Comparison of ENCODE assay signal across 1 cellular context in genomic region chr2:157929871-157930667, GRCh38.
TF ChIP-seq lines count a peak whose summit lies in the region.

No MANE protein-coding gene starts in this region.

TF ChIP-seq in K562, 482 proteins besides CTCF, POLR2A, EP300 and RAD21 (continued from another document and continues in another):
- TF ChIP-seq REST (CRISPR knock-in tag; IDR thresholded peaks at IDR 0.05; ENCODE audit: low read depth), result 0 out of 2 replicates have a peak, but pooled peaks have one; percentile 55
- TF ChIP-seq NCOA4 (IDR thresholded peaks at IDR 0.05; ENCODE audit: partially characterized antibody), result peak; percentile 88
- TF ChIP-seq TAF1 (IDR thresholded peaks at IDR 0.05; ENCODE audit: control insufficient read depth, extremely low read depth, insufficient read depth, low read length, severe bottlenecking), result peak; percentile 16
- TF ChIP-seq CREB1 (IDR thresholded peaks at IDR 0.05), result peak; percentile 87
- TF ChIP-seq CREB1 (CRISPR knock-in tag; IDR thresholded peaks at IDR 0.05), result peak; percentile 23; the same call in 1 of the 2 replicates
- peak; percentile 76 to 91 for TF ChIP-seq FOXK2 (conservative IDR thresholded peaks at IDR 0.05 in 1 of 2, IDR thresholded peaks at IDR 0.05 in 1 of 2; ENCODE audit: low read depth in 2 of 2)
- peak; percentile 63 for TF ChIP-seq GABPA (tag; conservative IDR thresholded peaks at IDR 0.05; ENCODE audit: low read depth)
- TF ChIP-seq, protein P1, sequence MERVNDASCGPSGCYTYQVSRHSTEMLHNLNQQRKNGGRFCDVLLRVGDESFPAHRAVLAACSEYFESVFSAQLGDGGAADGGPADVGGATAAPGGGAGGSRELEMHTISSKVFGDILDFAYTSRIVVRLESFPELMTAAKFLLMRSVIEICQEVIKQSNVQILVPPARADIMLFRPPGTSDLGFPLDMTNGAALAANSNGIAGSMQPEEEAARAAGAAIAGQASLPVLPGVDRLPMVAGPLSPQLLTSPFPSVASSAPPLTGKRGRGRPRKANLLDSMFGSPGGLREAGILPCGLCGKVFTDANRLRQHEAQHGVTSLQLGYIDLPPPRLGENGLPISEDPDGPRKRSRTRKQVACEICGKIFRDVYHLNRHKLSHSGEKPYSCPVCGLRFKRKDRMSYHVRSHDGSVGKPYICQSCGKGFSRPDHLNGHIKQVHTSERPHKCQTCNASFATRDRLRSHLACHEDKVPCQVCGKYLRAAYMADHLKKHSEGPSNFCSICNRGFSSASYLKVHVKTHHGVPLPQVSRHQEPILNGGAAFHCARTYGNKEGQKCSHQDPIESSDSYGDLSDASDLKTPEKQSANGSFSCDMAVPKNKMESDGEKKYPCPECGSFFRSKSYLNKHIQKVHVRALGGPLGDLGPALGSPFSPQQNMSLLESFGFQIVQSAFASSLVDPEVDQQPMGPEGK (CRISPR knock-in tag; IDR thresholded peaks at IDR 0.05; ENCODE audit: borderline replicate concordance), result peak; percentile 87; the same call in 1 of the 2 replicates
- peak; percentile 100 for TF ChIP-seq HDAC2 (IDR thresholded peaks at IDR 0.05)
- TF ChIP-seq, protein P2, sequence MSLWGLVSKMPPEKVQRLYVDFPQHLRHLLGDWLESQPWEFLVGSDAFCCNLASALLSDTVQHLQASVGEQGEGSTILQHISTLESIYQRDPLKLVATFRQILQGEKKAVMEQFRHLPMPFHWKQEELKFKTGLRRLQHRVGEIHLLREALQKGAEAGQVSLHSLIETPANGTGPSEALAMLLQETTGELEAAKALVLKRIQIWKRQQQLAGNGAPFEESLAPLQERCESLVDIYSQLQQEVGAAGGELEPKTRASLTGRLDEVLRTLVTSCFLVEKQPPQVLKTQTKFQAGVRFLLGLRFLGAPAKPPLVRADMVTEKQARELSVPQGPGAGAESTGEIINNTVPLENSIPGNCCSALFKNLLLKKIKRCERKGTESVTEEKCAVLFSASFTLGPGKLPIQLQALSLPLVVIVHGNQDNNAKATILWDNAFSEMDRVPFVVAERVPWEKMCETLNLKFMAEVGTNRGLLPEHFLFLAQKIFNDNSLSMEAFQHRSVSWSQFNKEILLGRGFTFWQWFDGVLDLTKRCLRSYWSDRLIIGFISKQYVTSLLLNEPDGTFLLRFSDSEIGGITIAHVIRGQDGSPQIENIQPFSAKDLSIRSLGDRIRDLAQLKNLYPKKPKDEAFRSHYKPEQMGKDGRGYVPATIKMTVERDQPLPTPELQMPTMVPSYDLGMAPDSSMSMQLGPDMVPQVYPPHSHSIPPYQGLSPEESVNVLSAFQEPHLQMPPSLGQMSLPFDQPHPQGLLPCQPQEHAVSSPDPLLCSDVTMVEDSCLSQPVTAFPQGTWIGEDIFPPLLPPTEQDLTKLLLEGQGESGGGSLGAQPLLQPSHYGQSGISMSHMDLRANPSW (CRISPR knock-in tag; IDR thresholded peaks at IDR 0.05), result no peak
- TF ChIP-seq RBM22 (IDR thresholded peaks at IDR 0.05; ENCODE audit: low read depth, low read length, poor library complexity, severe bottlenecking), result no peak
- peak; percentile 88 for TF ChIP-seq ARID3A (IDR thresholded peaks at IDR 0.05; ENCODE audit: borderline replicate concordance, low read depth, low read length)
- no peak for TF ChIP-seq STAG1 (CRISPR knock-in tag; IDR thresholded peaks at IDR 0.05; ENCODE audit: borderline replicate concordance)
- peak; percentile 77 for TF ChIP-seq ZNF79 (CRISPR knock-in tag; IDR thresholded peaks at IDR 0.05; ENCODE audit: low read depth)
- TF ChIP-seq ELF2 (CRISPR knock-in tag; IDR thresholded peaks at IDR 0.05), result 0 out of 2 replicates have a peak, but pooled peaks have one; percentile 38
- TF ChIP-seq, protein P3, sequence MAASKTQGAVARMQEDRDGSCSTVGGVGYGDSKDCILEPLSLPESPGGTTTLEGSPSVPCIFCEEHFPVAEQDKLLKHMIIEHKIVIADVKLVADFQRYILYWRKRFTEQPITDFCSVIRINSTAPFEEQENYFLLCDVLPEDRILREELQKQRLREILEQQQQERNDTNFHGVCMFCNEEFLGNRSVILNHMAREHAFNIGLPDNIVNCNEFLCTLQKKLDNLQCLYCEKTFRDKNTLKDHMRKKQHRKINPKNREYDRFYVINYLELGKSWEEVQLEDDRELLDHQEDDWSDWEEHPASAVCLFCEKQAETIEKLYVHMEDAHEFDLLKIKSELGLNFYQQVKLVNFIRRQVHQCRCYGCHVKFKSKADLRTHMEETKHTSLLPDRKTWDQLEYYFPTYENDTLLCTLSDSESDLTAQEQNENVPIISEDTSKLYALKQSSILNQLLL (CRISPR knock-in tag; IDR thresholded peaks at IDR 0.05; ENCODE audit: borderline replicate concordance), result no peak
- TF ChIP-seq ZNF785 (CRISPR knock-in tag; IDR thresholded peaks at IDR 0.05), result no peak
- peak; percentile 59 to 68; a peak in 2 of 4 replicates for TF ChIP-seq SRF (CRISPR knock-in tag; IDR thresholded peaks at IDR 0.05)
- peak; percentile 100 for TF ChIP-seq TRIM24 (IDR thresholded peaks at IDR 0.05)
- no peak for TF ChIP-seq HNRNPK (IDR thresholded peaks at IDR 0.05; ENCODE audit: low read depth, low read length, poor library complexity, severe bottlenecking)
- peak; percentile 93 for TF ChIP-seq TCFL5 (CRISPR knock-in tag; conservative IDR thresholded peaks at IDR 0.05)
- TF ChIP-seq ZNF384 (IDR thresholded peaks at IDR 0.05; ENCODE audit: low read depth, low read length), result peak; percentile 50
- peak; percentile 78 for TF ChIP-seq HINFP (tag; conservative IDR thresholded peaks at IDR 0.05; ENCODE audit: low read depth)
- no peak; the same call in 1 of the 2 replicates for TF ChIP-seq ZNF140 (CRISPR knock-in tag; IDR thresholded peaks at IDR 0.05)
- peak; percentile 98 for TF ChIP-seq ELF4 (CRISPR knock-in tag; IDR thresholded peaks at IDR 0.05)
- TF ChIP-seq ZNF239 (CRISPR knock-in tag; IDR thresholded peaks at IDR 0.05), result peak; percentile 87
- no peak for TF ChIP-seq SIN3A (IDR thresholded peaks at IDR 0.05; ENCODE audit: borderline replicate concordance in 2 of 2, control insufficient read depth in 1 of 2, low read depth in 2 of 2, low read length in 2 of 2)
- no peak for TF ChIP-seq ZNF146 (CRISPR knock-in tag; IDR thresholded peaks at IDR 0.05; ENCODE audit: unreplicated experiment)
- no peak for TF ChIP-seq CHD1 (IDR thresholded peaks at IDR 0.05; ENCODE audit: low read length)
- TF ChIP-seq PREB (CRISPR knock-in tag; IDR thresholded peaks at IDR 0.05), result no peak
- TF ChIP-seq RNF2 (IDR thresholded peaks at IDR 0.05), result peak; percentile 99
- TF ChIP-seq CBFA2T3 (IDR thresholded peaks at IDR 0.05), result peak; percentile 100
- peak; percentile 92 for TF ChIP-seq FOXP1 (CRISPR knock-in tag; IDR thresholded peaks at IDR 0.05)
- TF ChIP-seq ZNF444 (CRISPR knock-in tag; IDR thresholded peaks at IDR 0.05), result peak; percentile 93
- TF ChIP-seq CUX1 (CRISPR knock-in tag; IDR thresholded peaks at IDR 0.05), result peak; percentile 98
- TF ChIP-seq, protein P4, sequence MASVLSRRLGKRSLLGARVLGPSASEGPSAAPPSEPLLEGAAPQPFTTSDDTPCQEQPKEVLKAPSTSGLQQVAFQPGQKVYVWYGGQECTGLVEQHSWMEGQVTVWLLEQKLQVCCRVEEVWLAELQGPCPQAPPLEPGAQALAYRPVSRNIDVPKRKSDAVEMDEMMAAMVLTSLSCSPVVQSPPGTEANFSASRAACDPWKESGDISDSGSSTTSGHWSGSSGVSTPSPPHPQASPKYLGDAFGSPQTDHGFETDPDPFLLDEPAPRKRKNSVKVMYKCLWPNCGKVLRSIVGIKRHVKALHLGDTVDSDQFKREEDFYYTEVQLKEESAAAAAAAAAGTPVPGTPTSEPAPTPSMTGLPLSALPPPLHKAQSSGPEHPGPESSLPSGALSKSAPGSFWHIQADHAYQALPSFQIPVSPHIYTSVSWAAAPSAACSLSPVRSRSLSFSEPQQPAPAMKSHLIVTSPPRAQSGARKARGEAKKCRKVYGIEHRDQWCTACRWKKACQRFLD (CRISPR knock-in tag; IDR thresholded peaks at IDR 0.05), result peak; percentile 100
- peak; percentile 95 for TF ChIP-seq ETV1 (tag; conservative IDR thresholded peaks at IDR 0.05; ENCODE audit: low read depth)
- TF ChIP-seq L3MBTL2 (IDR thresholded peaks at IDR 0.05), result peak; percentile 96
- no peak for TF ChIP-seq RBFOX2 (IDR thresholded peaks at IDR 0.05; ENCODE audit: low read depth, low read length)
